Comparison of ENCODE assay signal across 19 cellular contexts in genomic region chr10:67722113-67722512, GRCh38. TPM values are rescaled to one million over a fixed set of nuclear protein-coding genes. Genes with fewer than 3 reads are reported as not detected.
A peak's percentile ranks its signal among the peaks of the same experiment; 100 is the strongest.
DNase-seq lines count a peak whose midpoint lies in the region; ATAC-seq and TF ChIP-seq lines count a peak whose summit lies in the region.
"Had no signal": no experiment of that assay in that cellular context is flagged by ENCODE, and none has a peak within 500 bp of the region (broad histone marks: within the 10 kb centered on the region; RNA-seq: fewer than 3 reads in every experiment).

No MANE protein-coding gene starts in this region.

- no peaks in the 10 kb centered on the region for H3K4me1 ChIP-seq in testis
- H3K4me1 ChIP-seq: BLaER1 treated with 17β-estradiol and CSF1 and Interleukin-3, amounts not matched to agents 10 nM and 100 nM; body of pancreas; neural progenitor cell had no signal

- H3K27ac Mint-ChIP-seq in memory B cell, result no peak overlapping the region
- H3K27ac Mint-ChIP-seq: neural progenitor cell; stimulated activated naive CD8-positive, alpha-beta T cell treated with anti-CD3 and anti-CD28 coated beads, Interleukin-15, amount 100 ng/mL, for 72 hours had no signal

- H3K36me3 Mint-ChIP-seq in memory B cell, result no peaks in the 10 kb centered on the region
- H3K36me3 Mint-ChIP-seq: neural progenitor cell had no signal

- H3K27me3 ChIP-seq in testis, result no peaks in the 10 kb centered on the region
- H3K27me3 ChIP-seq: BLaER1 treated with 17β-estradiol and CSF1 and Interleukin-3, amounts not matched to agents 10 nM and 100 nM; body of pancreas; neural progenitor cell had no signal

- DNase-seq in memory B cell (ENCODE audit: low spot score in 2 of 2), result no peak
- no peak for DNase-seq in germinal center (ENCODE audit: low spot score)
- DNase-seq in stimulated activated CD4-positive, alpha-beta T cell treated with anti-CD3 and anti-CD28 coated beads, Interleukin-4, amount 100 ng/mL, for 24 hours, result no peak
- no peak for DNase-seq in testis
- DNase-seq: activated naive CD4-positive, alpha-beta T cell; body of pancreas; DND-41; GOT3; Karpas-422; NCI-H2081; stimulated activated naive CD8-positive, alpha-beta T cell treated with anti-CD3 and anti-CD28 coated beads, Interleukin-15, amount 100 ng/mL, for 72 hours had no signal

- peaks cover 4% of the 10 kb centered on the region for H3K4me1 Mint-ChIP-seq in memory B cell
- H3K4me1 Mint-ChIP-seq: neural progenitor cell; stimulated activated naive CD8-positive, alpha-beta T cell treated with anti-CD3 and anti-CD28 coated beads, Interleukin-15, amount 100 ng/mL, for 72 hours had no signal

- peak; percentile 75 for ATAC-seq in GM18907 (IDR thresholded peaks at IDR 0.05; ENCODE audit: unreplicated experiment)
- peak; percentile 95 for ATAC-seq in GM21576 (IDR thresholded peaks at IDR 0.05; ENCODE audit: unreplicated experiment)
- ATAC-seq in HG03103 (IDR thresholded peaks at IDR 0.05; ENCODE audit: low read depth, unreplicated experiment), result peak; percentile 91
- peak; percentile 62 for ATAC-seq in memory B cell (ENCODE audit: low read depth)
- ATAC-seq: body of pancreas; stimulated activated naive CD8-positive, alpha-beta T cell treated with anti-CD3 and anti-CD28 coated beads, Interleukin-15, amount 100 ng/mL, for 72 hours had no signal

- intact Hi-C loops in testis (cut with DNase I; ENCODE audit: low total_unique reads), result no loop called here

- no peaks in the 10 kb centered on the region for H3K9me3 ChIP-seq in testis
- H3K9me3 ChIP-seq: body of pancreas had no signal

- no peak for TF ChIP-seq POLR2A in testis (IDR thresholded peaks at IDR 0.05)

- no peak overlapping the region for H3K4me3 ChIP-seq in testis
- H3K4me3 ChIP-seq: BLaER1 treated with 17β-estradiol and CSF1 and Interleukin-3, amounts not matched to agents 10 nM and 100 nM; body of pancreas; neural progenitor cell had no signal

- no peaks in the 10 kb centered on the region for H3K9me3 Mint-ChIP-seq in memory B cell
- H3K9me3 Mint-ChIP-seq: neural progenitor cell; stimulated activated naive CD8-positive, alpha-beta T cell treated with anti-CD3 and anti-CD28 coated beads, Interleukin-15, amount 100 ng/mL, for 72 hours had no signal

- H3K36me3 ChIP-seq in testis (ENCODE audit: low read depth, missing control alignments), result no peaks in the 10 kb centered on the region
- H3K36me3 ChIP-seq: BLaER1 treated with 17β-estradiol and CSF1 and Interleukin-3, amounts not matched to agents 10 nM and 100 nM; neural progenitor cell had no signal

- no peak overlapping the region for H3K27ac ChIP-seq in testis
- H3K27ac ChIP-seq: BLaER1 treated with 17β-estradiol and CSF1 and Interleukin-3, amounts not matched to agents 10 nM and 100 nM; body of pancreas; neural progenitor cell had no signal

- H3K27me3 Mint-ChIP-seq in memory B cell, result no peaks in the 10 kb centered on the region

- TF ChIP-seq CTCF in testis (IDR thresholded peaks at IDR 0.05), result no peak

- H3K4me3 Mint-ChIP-seq in memory B cell, result no peak overlapping the region
- H3K4me3 Mint-ChIP-seq: neural progenitor cell; stimulated activated naive CD8-positive, alpha-beta T cell treated with anti-CD3 and anti-CD28 coated beads, Interleukin-15, amount 100 ng/mL, for 72 hours had no signal

RNA-seq across cellular contexts. Expression of gene CTNNA3, which starts 26.1 kb away (rescaled TPM):
- total RNA-seq in testis, result 10 to 100 TPM; 18.3 to 19.4 TPM
- polyA plus RNA-seq in testis (ENCODE audit: insufficient read depth, low read depth, low replicate concordance), result 17.8 TPM
- total RNA-seq: activated CD8-positive, alpha-beta memory T cell treated with anti-CD3 and anti-CD28 coated beads for 36 hours; lung microvascular endothelial cell; SK-MEL-5 had no signal
